Comparison of ENCODE assay signal across 8 cellular contexts in the genomic region with DNA sequence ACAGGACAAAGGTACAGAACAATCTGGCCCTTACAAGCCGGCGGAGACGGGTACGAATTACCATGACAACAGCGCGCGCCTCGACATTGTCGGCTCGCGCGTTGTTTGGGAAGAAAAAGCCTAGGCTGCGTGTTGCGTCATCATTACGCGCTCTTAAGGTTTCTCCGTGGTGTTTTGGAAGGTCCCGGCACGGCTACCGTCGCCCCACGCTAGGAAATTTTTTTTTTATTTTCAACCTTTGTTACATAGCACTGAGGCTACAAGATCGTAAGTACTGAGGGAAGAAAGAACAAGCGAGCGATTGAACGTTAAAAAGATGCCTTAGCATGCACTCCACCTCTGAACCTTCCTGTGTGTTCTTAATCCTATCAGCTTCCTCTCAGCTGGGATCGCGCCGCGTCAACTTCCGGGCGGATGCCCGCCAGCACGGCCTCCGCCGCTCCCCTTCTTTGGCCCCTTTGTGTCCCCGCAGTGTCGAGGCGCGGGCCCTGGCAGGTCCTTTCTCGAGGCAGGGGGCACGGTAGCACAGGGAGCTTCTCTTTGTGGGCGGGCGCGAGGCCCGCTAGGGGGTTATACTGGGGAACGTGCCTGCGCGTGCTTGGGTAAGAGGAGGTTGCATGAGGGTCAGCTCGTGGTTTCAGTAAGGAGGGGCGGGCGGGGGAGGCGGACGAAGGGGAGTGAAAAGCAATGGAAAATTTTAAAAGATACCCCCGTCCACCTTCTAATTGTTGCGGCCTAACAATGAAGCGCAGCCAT. TPM values are rescaled to one million over a fixed set of nuclear protein-coding genes. Genes with fewer than 3 reads are reported as not detected.
A peak's percentile ranks its signal among the peaks of the same experiment; 100 is the strongest.
DNase-seq lines count a peak whose midpoint lies in the region; ATAC-seq and TF ChIP-seq lines count a peak whose summit lies in the region.

A gene with protein sequence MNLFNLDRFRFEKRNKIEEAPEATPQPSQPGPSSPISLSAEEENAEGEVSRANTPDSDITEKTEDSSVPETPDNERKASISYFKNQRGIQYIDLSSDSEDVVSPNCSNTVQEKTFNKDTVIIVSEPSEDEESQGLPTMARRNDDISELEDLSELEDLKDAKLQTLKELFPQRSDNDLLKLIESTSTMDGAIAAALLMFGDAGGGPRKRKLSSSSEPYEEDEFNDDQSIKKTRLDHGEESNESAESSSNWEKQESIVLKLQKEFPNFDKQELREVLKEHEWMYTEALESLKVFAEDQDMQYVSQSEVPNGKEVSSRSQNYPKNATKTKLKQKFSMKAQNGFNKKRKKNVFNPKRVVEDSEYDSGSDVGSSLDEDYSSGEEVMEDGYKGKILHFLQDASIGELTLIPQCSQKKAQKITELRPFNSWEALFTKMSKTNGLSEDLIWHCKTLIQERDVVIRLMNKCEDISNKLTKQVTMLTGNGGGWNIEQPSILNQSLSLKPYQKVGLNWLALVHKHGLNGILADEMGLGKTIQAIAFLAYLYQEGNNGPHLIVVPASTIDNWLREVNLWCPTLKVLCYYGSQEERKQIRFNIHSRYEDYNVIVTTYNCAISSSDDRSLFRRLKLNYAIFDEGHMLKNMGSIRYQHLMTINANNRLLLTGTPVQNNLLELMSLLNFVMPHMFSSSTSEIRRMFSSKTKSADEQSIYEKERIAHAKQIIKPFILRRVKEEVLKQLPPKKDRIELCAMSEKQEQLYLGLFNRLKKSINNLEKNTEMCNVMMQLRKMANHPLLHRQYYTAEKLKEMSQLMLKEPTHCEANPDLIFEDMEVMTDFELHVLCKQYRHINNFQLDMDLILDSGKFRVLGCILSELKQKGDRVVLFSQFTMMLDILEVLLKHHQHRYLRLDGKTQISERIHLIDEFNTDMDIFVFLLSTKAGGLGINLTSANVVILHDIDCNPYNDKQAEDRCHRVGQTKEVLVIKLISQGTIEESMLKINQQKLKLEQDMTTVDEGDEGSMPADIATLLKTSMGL (plus strand): TSS at position 397 of the 756 bp plus-strand sequence. CDS start 530 bp downstream, outside the sequence.

- H4K20me1 ChIP-seq in mammary epithelial cell (ENCODE audit: insufficient read depth, low read length) (no peaks in the 10 kb centered on the region), smooth muscle cell (ENCODE audit: low read depth) (no peaks in the 10 kb centered on the region)

- H3K27me3 ChIP-seq in WERI-Rb-1 (ENCODE audit: insufficient read depth, low read depth, severe bottlenecking), result no peaks in the 10 kb centered on the region
- no peaks in the 10 kb centered on the region for H3K27me3 ChIP-seq in mammary epithelial cell (ENCODE audit: insufficient read depth, low read length)
- H3K27me3 ChIP-seq in smooth muscle cell (ENCODE audit: low read depth), result no peaks in the 10 kb centered on the region

- H3K9me3 ChIP-seq in WERI-Rb-1 (ENCODE audit: severe bottlenecking) (no peaks in the 10 kb centered on the region), mammary epithelial cell (replicated peaks; ENCODE audit: insufficient read depth, low read length) (no peaks in the 10 kb centered on the region), smooth muscle cell (replicated peaks; ENCODE audit: low read depth) (no peaks in the 10 kb centered on the region)

- peaks cover 39% of the 10 kb centered on the region for H3K79me2 ChIP-seq in mammary epithelial cell (ENCODE audit: insufficient read depth, low read length)
- peaks cover 49% of the 10 kb centered on the region for H3K79me2 ChIP-seq in smooth muscle cell (ENCODE audit: low read depth)

- peaks cover 11% of the 10 kb centered on the region for H3K4me1 ChIP-seq in mammary epithelial cell (ENCODE audit: insufficient read depth, low read length)
- H3K4me1 ChIP-seq in smooth muscle cell (ENCODE audit: low read depth), result peaks cover 18% of the 10 kb centered on the region

- WGBS in mammary epithelial cell (ENCODE audit: low coverage, missing lambda C conversion rate), result 1% methylated on average over 33 of the region's 57 CpGs
- under 1% methylated on average over 53 of the region's 57 CpGs for WGBS in smooth muscle cell (ENCODE audit: low lambda C conversion rate)

- dilution Hi-C loops in mammary epithelial cell (cut with HindIII; ENCODE audit: low sequenced_read_pairs), result no loop called here

- no peaks in the 10 kb centered on the region for H3F3A ChIP-seq in smooth muscle cell (ENCODE audit: low read depth)

- peak within 1 kb of the TSS; percentile 87 for H3K4me3 ChIP-seq in WERI-Rb-1 (ENCODE audit: low read depth, low read length)
- H3K4me3 ChIP-seq in mammary epithelial cell (replicated peaks in 1 of 3; ENCODE audit: insufficient read depth in 1 of 3, low read depth in 2 of 3, low read length in 3 of 3), result peak within 1 kb of the TSS; percentile 65 to 93 (median 91)
- peak within 1 kb of the TSS; percentile 74 for H3K4me3 ChIP-seq in smooth muscle cell

- TSS peak; percentile 40 for BruUV-seq in mammary epithelial cell (replicated peaks; lab: Mats Ljungman, UMichigan)

- DNase-seq in ACHN (peak; percentile 94), NCI-H2227 (lab: John Stamatoyannopoulos, UW; ENCODE audit: unreplicated experiment) (peak; percentile 96), WERI-Rb-1 (peak; percentile 96), mammary epithelial cell (peak; percentile 91), iPS-NIHi7 (ENCODE audit: extremely low spot score) (peak; percentile 89), smooth muscle cell (lab: John Stamatoyannopoulos, UW; ENCODE audit: unreplicated experiment) (peak; percentile 73)

- intact Hi-C loops in mammary epithelial cell (cut with micrococcal nuclease), result no loop called here

- H3K9ac ChIP-seq in mammary epithelial cell (ENCODE audit: insufficient read depth, low read length), result peak within 1 kb of the TSS; percentile 93
- H3K9ac ChIP-seq in smooth muscle cell (ENCODE audit: low read depth), result peak within 1 kb of the TSS; percentile 97

- in situ Hi-C loops in ACHN (cut with HindIII; ENCODE audit: low pct_ligation_motif_present, low pct_unique_long_range_greater_than_20kb, low sequenced_read_pairs), result no loop called here
- in situ Hi-C loops in mammary epithelial cell (cut with MboI; ENCODE audit: low sequenced_read_pairs in 2 of 2), result no loop called here

- H3K36me3 ChIP-seq in WERI-Rb-1, result peaks cover 44% of the 10 kb centered on the region
- no peaks in the 10 kb centered on the region for H3K36me3 ChIP-seq in mammary epithelial cell (ENCODE audit: insufficient read depth, low read length)
- H3K36me3 ChIP-seq in smooth muscle cell (ENCODE audit: low read depth), result peaks cover 8% of the 10 kb centered on the region

- H3K4me2 ChIP-seq in mammary epithelial cell (ENCODE audit: insufficient read depth, low read depth, low read length), result peak within 1 kb of the TSS; percentile 90
- peak within 1 kb of the TSS; percentile 97 for H3K4me2 ChIP-seq in smooth muscle cell

- H3K27ac ChIP-seq in WERI-Rb-1 (peak within 1 kb of the TSS; percentile 98), mammary epithelial cell (ENCODE audit: insufficient read depth, low read depth, low read length) (peak within 1 kb of the TSS; percentile 95), smooth muscle cell (ENCODE audit: low read depth) (peak within 1 kb of the TSS; percentile 94)

- peak; percentile 96 for ATAC-seq in GM18873 (IDR thresholded peaks at IDR 0.05; ENCODE audit: low FRiP score, unreplicated experiment)
- ATAC-seq in HG03139 (IDR thresholded peaks at IDR 0.05; ENCODE audit: unreplicated experiment), result peak; percentile 94

- H2AFZ ChIP-seq in mammary epithelial cell (ENCODE audit: low read depth, low read length) (peak within 1 kb of the TSS; percentile 96), smooth muscle cell (ENCODE audit: low read depth) (peak within 1 kb of the TSS; percentile 95)

- TF ChIP-seq CTCF in WERI-Rb-1 (IDR thresholded peaks at IDR 0.05; ENCODE audit: low read depth, low read length), result no peak
- no peak for TF ChIP-seq CTCF in mammary epithelial cell (conservative IDR thresholded peaks at IDR 0.05 in 1 of 2, IDR thresholded peaks at IDR 0.05 in 1 of 2; ENCODE audit: extremely low read depth in 1 of 2, insufficient read depth in 1 of 2, low read depth in 1 of 2, low read length in 2 of 2)
- TF ChIP-seq CTCF in smooth muscle cell (IDR thresholded peaks at IDR 0.05; ENCODE audit: borderline replicate concordance, insufficient read depth, poor library complexity, severe bottlenecking), result no peak

- CTCF ChIA-PET in mammary epithelial cell (lab: Charles Lee; ENCODE audit: low non-redundant PET), result no interaction called here

RNA-seq across cellular contexts. Expression of the gene that starts here (rescaled TPM):
- total RNA-seq in mammary epithelial cell, result 10 to 100 TPM; 29.7 to 37.2 TPM
- 10.4 TPM for polyA plus RNA-seq in mammary epithelial cell
- 8.9 TPM for polyA minus RNA-seq in mammary epithelial cell
- total RNA-seq in smooth muscle cell, result 42.7 and 54.4 TPM in 2 replicates
- 10.9 and 12.6 TPM in 2 replicates for polyA plus RNA-seq in smooth muscle cell

Comparison
In these comparisons a context has a peak if more than half of its experiments do, and no peak if none do; other contexts are left out.
1. Peak in every context shown above with its lines: DNase-seq, ATAC-seq, H3K4me3 ChIP-seq and H3K27ac ChIP-seq.